Comparison of ENCODE assay signal across 21 cellular contexts in genomic region chr6:37637562-37638413, GRCh38. TPM values are rescaled to one million over a fixed set of nuclear protein-coding genes. Genes with fewer than 3 reads are reported as not detected.
DNase-seq lines count a peak whose midpoint lies in the region; ATAC-seq, FAIRE-seq and TF ChIP-seq lines count a peak whose summit lies in the region.
"Had no signal": no experiment of that assay in that cellular context is flagged by ENCODE, and none has a peak within 500 bp of the region (broad histone marks: within the 10 kb centered on the region; RNA-seq: fewer than 3 reads in every experiment).

No MANE protein-coding gene starts in this region.

- no peak overlapping the region for H3K27ac ChIP-seq in HepG2 (ENCODE audit: extremely low read length, insufficient read depth, low read length)
- no peak overlapping the region for H3K27ac ChIP-seq in right lobe of liver
- peak overlapping the region; percentile 37; the same call in 2 of the 3 replicates for H3K27ac ChIP-seq in K562 (ENCODE audit: extremely low read depth, low read depth, low read length)
- H3K27ac ChIP-seq in vagina: peak overlapping the region; percentile 16
- H3K27ac ChIP-seq: GM23248, SJCRH30 had no signal

- H3K36me3 Mint-ChIP-seq in glutamatergic neuron (ENCODE audit: unreplicated experiment): peaks cover 15% of the 10 kb centered on the region
- H3K36me3 Mint-ChIP-seq: CD4-positive, CD25-positive, alpha-beta regulatory T cell had no signal

- H4K20me1 ChIP-seq in HepG2 (ENCODE audit: insufficient read depth, low read length) (no peaks in the 10 kb centered on the region), K562 (replicated peaks; ENCODE audit: control insufficient read depth, insufficient read depth, low read length) (no peaks in the 10 kb centered on the region)

- POLR2A ChIA-PET in HepG2 (lab: Yijun Ruan, JAX) (no interaction called here), K562 (lab: Yijun Ruan, JAX) (interaction anchor here (0.6 to 1.5 kb wide), 4 partner anchors 8 to 16 kb away, joined by 3 read pairs; no protein-coding TSS in a partner anchor)

- ATAC-seq in HepG2 (peak; percentile 16; the same call in 1 of the 3 replicates), right lobe of liver (no peak), K562 (peak; percentile 83), HG03469 (IDR thresholded peaks at IDR 0.05; ENCODE audit: unreplicated experiment) (no peak)

- no peak overlapping the region for H3K9ac ChIP-seq in HepG2 (ENCODE audit: insufficient read depth, low read depth, low read length)
- peak overlapping the region in 1 of 2 experiments; percentile 24; a peak in 1 of 4 replicates for H3K9ac ChIP-seq in K562 (ENCODE audit: insufficient read depth in 1 of 2, low read depth in 2 of 2, low read length in 2 of 2)
- H3K9ac ChIP-seq: GM23248 had no signal

- peak overlapping the region; percentile 28 for H3K27ac Mint-ChIP-seq in glutamatergic neuron (ENCODE audit: unreplicated experiment)

- in situ Hi-C loops in HepG2 (cut with HindIII; ENCODE audit: extremely low pct_ligation_motif_present, low pct_unique_long_range_greater_than_20kb) (no loop called here), K562 (cut with MboI) (no loop called here)

- H3K4me3 ChIP-seq in HepG2 (replicated peaks in 1 of 3; ENCODE audit: insufficient read depth in 1 of 3, low read depth in 2 of 3, low read length in 3 of 3) (no peak overlapping the region), right lobe of liver (no peak overlapping the region), K562 (no peak overlapping the region), vagina (no peak overlapping the region)
- H3K4me3 ChIP-seq: GM23248, SJCRH30 had no signal

- WGBS in HepG2 (ENCODE audit: low lambda C conversion rate): 43% methylated on average over 15 of the region's 16 CpGs
- 72% methylated on average over 9 of the region's 16 CpGs for WGBS in right lobe of liver (ENCODE audit: insufficient coverage, low coverage, low lambda C conversion rate, missing lambda C conversion rate)
- WGBS in K562 (ENCODE audit: insufficient coverage, low coverage, missing lambda C conversion rate): 19% methylated on average over 16 of the region's 16 CpGs

- FAIRE-seq in HepG2 (lab: Jason Lieb, UNC) (no peak), K562 (lab: Jason Lieb, UNC) (peak; percentile 80)
- FAIRE-seq: GM12891 had no signal

- H3K9me3 Mint-ChIP-seq in glutamatergic neuron (ENCODE audit: unreplicated experiment): peaks cover 21% of the 10 kb centered on the region

- H3K36me3 ChIP-seq in HepG2 (replicated peaks in 1 of 2; ENCODE audit: control insufficient read depth in 1 of 2, insufficient read depth in 2 of 2, low read length in 2 of 2) (no peaks in the 10 kb centered on the region), right lobe of liver (no peaks in the 10 kb centered on the region), K562 (ENCODE audit: control insufficient read depth, insufficient read depth, low read length) (no peaks in the 10 kb centered on the region), vagina (no peaks in the 10 kb centered on the region)
- H3K36me3 ChIP-seq: SJCRH30 had no signal

- BruUV-seq in HepG2 (replicated peaks; lab: Mats Ljungman, UMichigan) (no TSS peak), K562 (replicated peaks; lab: Mats Ljungman, UMichigan) (no TSS peak)

- intact Hi-C loops in HepG2 (cut with micrococcal nuclease; ENCODE audit: unreplicated experiment): no loop called here
- intact Hi-C loops in right lobe of liver (cut with DNase I): no loop called here
- intact Hi-C loops in K562 (cut with micrococcal nuclease): loop anchor here (1.0 to 5.0 kb wide), 2 partner anchors 55 to 1125 kb away; no protein-coding TSS in a partner anchor
- intact Hi-C loops in vagina (cut with DNase I): no loop called here

- H3K4me1 ChIP-seq in HepG2 (ENCODE audit: insufficient read depth, low read length): no peaks in the 10 kb centered on the region
- H3K4me1 ChIP-seq in right lobe of liver: peaks cover 0 to 5% (median 0%) of the 10 kb centered on the region in 4 donors
- H3K4me1 ChIP-seq in K562 (replicated peaks in 1 of 2; ENCODE audit: control insufficient read depth in 2 of 2, insufficient read depth in 2 of 2, low read length in 2 of 2): peaks cover 14 to 18% of the 10 kb centered on the region in 2 experiments
- H3K4me1 ChIP-seq in vagina: peaks cover 10% of the 10 kb centered on the region
- H3K4me1 ChIP-seq: SJCRH30 had no signal

- peak; percentile 28; the same call in 1 of the 2 replicates for TF ChIP-seq CTCF in HepG2 (CRISPR knock-in tag; IDR thresholded peaks at IDR 0.05)
- no peak for TF ChIP-seq CTCF in right lobe of liver (IDR thresholded peaks at IDR 0.05)
- TF ChIP-seq CTCF in K562 (IDR thresholded peaks at IDR 0.05 in 2 of 3, conservative IDR thresholded peaks at IDR 0.05 in 1 of 3; ENCODE audit: insufficient read depth in 2 of 3, low read depth in 1 of 3, low read length in 3 of 3): peak; percentile 60 to 68 (median 62)
- no peak for TF ChIP-seq CTCF in glutamatergic neuron (IDR thresholded peaks at IDR 0.05; ENCODE audit: partially characterized antibody, unreplicated experiment)
- TF ChIP-seq CTCF in vagina (IDR thresholded peaks at IDR 0.05): peak in 1 of 3 experiments; percentile 2

- TF ChIP-seq POLR2A in HepG2 (IDR thresholded peaks at IDR 0.05; ENCODE audit: insufficient read depth in 1 of 2, low read depth in 2 of 2, low read length in 2 of 2) (no peak), right lobe of liver (IDR thresholded peaks at IDR 0.05) (no peak), K562 (conservative IDR thresholded peaks at IDR 0.05) (no peak), vagina (IDR thresholded peaks at IDR 0.05) (no peak)

- no peak overlapping the region for H3K4me3 Mint-ChIP-seq in glutamatergic neuron (ENCODE audit: unreplicated experiment)
- H3K4me3 Mint-ChIP-seq: CD4-positive, CD25-positive, alpha-beta regulatory T cell had no signal

- no peaks in the 10 kb centered on the region for H3K9me1 ChIP-seq in K562 (ENCODE audit: control insufficient read depth, insufficient read depth, low read length)

- H3K27me3 ChIP-seq in HepG2 (ENCODE audit: control insufficient read depth in 1 of 2, insufficient read depth in 2 of 2, low read length in 2 of 2): peaks cover 1 to 17% of the 10 kb centered on the region in 2 experiments; a peak in 3 of 5 replicates
- no peaks in the 10 kb centered on the region for H3K27me3 ChIP-seq in right lobe of liver
- peaks cover 0 to 36% of the 10 kb centered on the region in 2 experiments; a peak in 3 of 5 replicates for H3K27me3 ChIP-seq in K562 (ENCODE audit: control insufficient read depth in 2 of 2, insufficient read depth in 2 of 2, low read length in 2 of 2)
- H3K27me3 ChIP-seq in vagina: no peaks in the 10 kb centered on the region
- H3K27me3 ChIP-seq: BE2C, SJCRH30 had no signal

- DNase-seq in HepG2 (ENCODE audit: low spot score): peak; percentile 16
- DNase-seq in right lobe of liver: no peak
- DNase-seq in K562 (ENCODE audit: extremely low read depth in 1 of 4, low spot score in 3 of 4): peak; percentile 60 to 67 (median 66)
- no peak for DNase-seq in glutamatergic neuron
- DNase-seq in vagina (ENCODE audit: extremely low spot score in 2 of 2): no peak
- DNase-seq in NCI-H2081 treated with DMSO at 0.1 percent for 48 hours (lab: John Stamatoyannopoulos, UW): no peak
- DNase-seq in activated gamma-delta T cell treated with Interleukin-2 at 50 U/mL for 16 hours: no peak
- DNase-seq: BE2C; CD4-positive, CD25-positive, alpha-beta regulatory T cell; DMS153; GF-D8; GM23248; HCEC 1CT; KG1; MV-4-11; NCI-H1930; NCI-H2171; NCI-H82; SJCRH30 had no signal

- H3K4me2 ChIP-seq in HepG2 (ENCODE audit: low read depth, low read length) (no peak overlapping the region), K562 (ENCODE audit: insufficient read depth, low read length) (peak overlapping the region; percentile 77)

- H3K79me2 ChIP-seq in HepG2 (ENCODE audit: insufficient read depth, low read length) (no peaks in the 10 kb centered on the region), K562 (ENCODE audit: control insufficient read depth, insufficient read depth, low read length) (no peaks in the 10 kb centered on the region)

- H3K9me3 ChIP-seq in HepG2 (ENCODE audit: low read length) (no peaks in the 10 kb centered on the region), right lobe of liver (no peaks in the 10 kb centered on the region), K562 (replicated peaks; ENCODE audit: control insufficient read depth, insufficient read depth, low read depth, low read length) (no peaks in the 10 kb centered on the region), vagina (no peaks in the 10 kb centered on the region)
- H3K9me3 ChIP-seq: BE2C, SJCRH30 had no signal

- H3K4me1 Mint-ChIP-seq in glutamatergic neuron (ENCODE audit: low read depth, unreplicated experiment): peaks cover 3% of the 10 kb centered on the region

- CTCF ChIA-PET in HepG2 (lab: Yijun Ruan, JAX; ENCODE audit: low intra/inter-chr PET ratio, low total read pairs) (no interaction called here), K562 (lab: Yijun Ruan, JAX; ENCODE audit: low intra/inter-chr PET ratio) (interaction anchor here (0.6 kb wide), 1 partner anchor 55 kb away, joined by 3 read pairs; no protein-coding TSS in a partner anchor)

- no peak overlapping the region for H2AFZ ChIP-seq in HepG2 (ENCODE audit: low read length)
- H2AFZ ChIP-seq in K562 (ENCODE audit: low read depth, low read length): peak overlapping the region; percentile 45
- H2AFZ ChIP-seq: GM23248 had no signal

- peaks cover 16% of the 10 kb centered on the region for H3K27me3 Mint-ChIP-seq in glutamatergic neuron (ENCODE audit: unreplicated experiment)
- H3K27me3 Mint-ChIP-seq: CD4-positive, CD25-positive, alpha-beta regulatory T cell had no signal

- no peak for TF ChIP-seq EP300 in HepG2 (IDR thresholded peaks at IDR 0.05; ENCODE audit: low read depth in 2 of 2, low read length in 2 of 2)
- TF ChIP-seq EP300 in HepG2 (CRISPR knock-in tag; IDR thresholded peaks at IDR 0.05; ENCODE audit: borderline replicate concordance): no peak
- TF ChIP-seq EP300 in K562 (IDR thresholded peaks at IDR 0.05; ENCODE audit: low read length): no peak

- TF ChIP-seq RAD21 in HepG2 (CRISPR knock-in tag; IDR thresholded peaks at IDR 0.05) (no peak), K562 (CRISPR knock-in tag; conservative IDR thresholded peaks at IDR 0.05 in 1 of 2, IDR thresholded peaks at IDR 0.05 in 1 of 2) (peak; percentile 9 to 69; a peak in 2 of 4 replicates)

RNA-seq across cellular contexts. Expression of gene MDGA1, which starts 59.9 kb away (rescaled TPM):
- not detected in 2 replicates for total RNA-seq in HepG2 (2016; rRNA removed; fragmentation: Illumina TruSeq; extraction: Trizol)
- not detected in 2 replicates for total RNA-seq in HepG2 (2016; cell fraction: cytosol; rRNA removed; fragmentation: Illumina TruSeq; extraction: Trizol; ENCODE audit: low read depth)
- not detected in 2 replicates for total RNA-seq in HepG2 (2016; cell fraction: insoluble cytoplasmic fraction; rRNA removed; fragmentation: Illumina TruSeq; extraction: Trizol)
- total RNA-seq in HepG2 (2016; cell fraction: membrane; rRNA removed; fragmentation: Illumina TruSeq; extraction: Trizol): not detected in 2 replicates
- total RNA-seq in HepG2 (2016; cell fraction: nucleus; rRNA removed; fragmentation: Illumina TruSeq; extraction: Trizol): not detected in 2 replicates
- under 0.01 TPM in 1 of 2 replicates, not detected in the other for polyA plus RNA-seq in HepG2 (2011; rRNA removed)
- polyA plus RNA-seq in HepG2 (2011; cell fraction: cytosol; rRNA removed): 0.12 TPM in 1 of 2 replicates, not detected in the other
- 0.05 TPM in 1 of 2 replicates, not detected in the other for polyA plus RNA-seq in HepG2 (2011; cell fraction: nucleus; rRNA removed)
- polyA plus RNA-seq in HepG2 (2012): not detected in 2 replicates
- polyA plus RNA-seq in HepG2 (2016; cell fraction: cytosol; fragmentation: Illumina TruSeq; extraction: Trizol; ENCODE audit: low read depth): not detected in 2 replicates
- not detected in 2 replicates for polyA plus RNA-seq in HepG2 (2016; cell fraction: insoluble cytoplasmic fraction; fragmentation: Illumina TruSeq; extraction: Trizol; ENCODE audit: low read depth)
- polyA plus RNA-seq in HepG2 (2016; cell fraction: membrane; fragmentation: Illumina TruSeq; extraction: Trizol; ENCODE audit: low read depth): not detected in 2 replicates
- not detected in 2 replicates for polyA plus RNA-seq in HepG2 (2016; cell fraction: nucleus; fragmentation: Illumina TruSeq; extraction: Trizol; ENCODE audit: insufficient read depth, low read depth)
- 0.44 TPM in 1 of 2 replicates, not detected in the other for polyA minus RNA-seq in HepG2 (2011; rRNA and poly(A)+ RNA removed; ENCODE audit: low replicate concordance)
- polyA minus RNA-seq in HepG2 (2011; cell fraction: cytosol; rRNA and poly(A)+ RNA removed): not detected in 2 replicates
- not detected in 2 replicates for polyA minus RNA-seq in HepG2 (2011; cell fraction: nucleus; rRNA and poly(A)+ RNA removed)
- total RNA-seq in right lobe of liver: 1 to 10 TPM in 1 of 6 experiments, under 1 TPM in 5; 0.22 to 1.3 (median 0.59) TPM
- 3.1 and 9.7 TPM in 2 replicates for total RNA-seq in K562 (2011; cell fraction: chromatin; rRNA removed; ENCODE audit: low replicate concordance)
- total RNA-seq in K562 (2011; cell fraction: nucleolus; rRNA removed): 2.6 and 5.3 TPM in 2 replicates
- total RNA-seq in K562 (2011; cell fraction: nucleoplasm; rRNA removed): 3.7 and 6.1 TPM in 2 replicates
- 0.50 and 0.57 TPM in 2 replicates for total RNA-seq in K562 (2014; rRNA removed)
- total RNA-seq in K562 (2014; rRNA removed; fragmentation: Illumina TruSeq; extraction: Trizol): 0.62 and 0.83 TPM in 2 replicates
- total RNA-seq in K562 (2015; rRNA removed; fragmentation: Illumina TruSeq; extraction: Trizol): 0.14 and 0.49 TPM in 2 replicates
- 2.2 and 3.2 TPM in 2 replicates for total RNA-seq in K562 (2021)
- polyA plus RNA-seq in K562 (2011; rRNA removed): 0.34 and 2.1 TPM in 2 replicates
- 0.37 and 4.5 TPM in 2 replicates for polyA plus RNA-seq in K562 (2011; cell fraction: cytosol; rRNA removed)
- 0.86 and 9.4 TPM in 2 replicates for polyA plus RNA-seq in K562 (2011; cell fraction: nucleus; rRNA removed)
- polyA plus RNA-seq in K562 (2012): 0.86 and 2.0 TPM in 2 replicates
- polyA plus RNA-seq in K562 (2014; fragmentation: Illumina TruSeq; extraction: Trizol): 0.73 and 1.3 TPM in 2 replicates
- under 1 TPM; 0.18 to 0.31 TPM for polyA plus RNA-seq in K562 (2014; fragmentation: Nextera tagmentation; extraction: Ambion mirVana)
- 1.4 and 2.0 TPM in 2 replicates for polyA plus RNA-seq in K562 (2014; rRNA removed)
- polyA minus RNA-seq in K562 (2011; rRNA and poly(A)+ RNA removed): 0.33 and 2.5 TPM in 2 replicates
- polyA minus RNA-seq in K562 (2011; cell fraction: cytosol; rRNA and poly(A)+ RNA removed): 1.6 TPM in 1 of 2 replicates, not detected in the other
- polyA minus RNA-seq in K562 (2011; cell fraction: nucleus; rRNA and poly(A)+ RNA removed): 0.56 and 3.8 TPM in 2 replicates
- total RNA-seq in glutamatergic neuron (ENCODE audit: unreplicated experiment): 908 TPM
- 6.6 TPM for total RNA-seq in vagina

Comparison
In these comparisons a context has a peak if more than half of its experiments do, and no peak if none do; other contexts are left out.
1. ATAC-seq: peak in HepG2 (single experiment) and K562 (single experiment); none in right lobe of liver (0 of 4) and HG03469 (single experiment).
2. DNase-seq: peak in HepG2 (single experiment) and K562 (4 of 4); none in right lobe of liver (0 of 3), glutamatergic neuron (single experiment), vagina (0 of 2), NCI-H2081 treated with DMSO at 0.1 percent for 48 hours (single experiment) and activated gamma-delta T cell treated with Interleukin-2 at 50 U/mL for 16 hours (single experiment).
3. CTCF ChIP-seq: peak in HepG2 (single experiment) and K562 (3 of 3); none in right lobe of liver (0 of 4) and glutamatergic neuron (single experiment).
4. H3K27ac ChIP-seq: peak in K562 (single experiment) and vagina (single experiment); none in HepG2 (single experiment) and right lobe of liver (0 of 3).
5. RNA of gene MDGA1, which starts 59.9 kb away (total RNA-seq): 908 TPM in glutamatergic neuron (single experiment); 6.6 TPM in vagina (single experiment), 0.14 to 9.7 TPM in K562, 0.22 to 1.3 TPM in right lobe of liver and not detected in HepG2; every median in the first group is over 10 times any median in the second.
6. Of the 241 proteins assayed by ChIP-seq in both HepG2 and K562: peak only in HepG2: ZBTB33; only in K562: ADNP, CBX1, CHD4, CREM, E2F1, ELF1 and 16 more; in both: CTCF; in neither: 208; mixed calls (peak in some experiments, not most) for 9.